Comparison of ENCODE assay signal across 17 cellular contexts in the genomic region with DNA sequence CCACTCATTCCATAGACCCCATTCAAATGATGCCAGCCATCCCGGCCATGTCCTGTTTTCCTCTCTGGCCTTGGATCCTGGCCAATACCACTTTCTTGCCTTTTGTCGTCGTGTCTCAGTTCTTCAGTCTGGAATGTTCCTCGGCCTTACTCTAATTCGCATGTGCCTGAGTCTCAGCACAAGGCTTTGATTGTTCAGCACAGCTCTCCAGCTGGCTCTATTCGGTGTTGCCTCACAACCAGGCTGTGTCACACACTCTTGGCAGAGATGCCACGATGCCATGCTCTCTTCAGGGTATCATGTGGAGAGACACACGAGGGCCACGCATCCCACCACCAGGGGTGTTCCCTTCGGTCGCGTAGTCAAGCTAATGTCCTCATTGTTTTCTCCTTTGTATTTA. TPM values are rescaled to one million over a fixed set of nuclear protein-coding genes. Genes with fewer than 3 reads are reported as not detected.
A peak's percentile ranks its signal among the peaks of the same experiment; 100 is the strongest.
DNase-seq lines count a peak whose midpoint lies in the region; ATAC-seq and TF ChIP-seq lines count a peak whose summit lies in the region.
"Had no signal": no experiment of that assay in that cellular context is flagged by ENCODE, and none has a peak within 500 bp of the region (broad histone marks: within the 10 kb centered on the region; RNA-seq: fewer than 3 reads in every experiment).

No MANE protein-coding gene starts in this region.

- H3K27ac Mint-ChIP-seq in HFFc6: peak overlapping the region; percentile 4; the same call in 1 of the 2 replicates
- H3K27ac Mint-ChIP-seq in effector memory CD8-positive, alpha-beta T cell: peak overlapping the region in 1 of 2 donors; percentile 4
- H3K27ac Mint-ChIP-seq: activated naive CD4-positive, alpha-beta T cell treated with anti-CD3 and anti-CD28 coated beads, Interleukin-2, amount 50 U/mL, for 24 hours had no signal

- peaks cover 30% of the 10 kb centered on the region for H3K4me1 Mint-ChIP-seq in HFFc6 (ENCODE audit: low read depth)
- peaks cover 18 to 25% of the 10 kb centered on the region in 2 donors for H3K4me1 Mint-ChIP-seq in effector memory CD8-positive, alpha-beta T cell (ENCODE audit: low read depth in 2 of 2)

- peaks cover 26% of the 10 kb centered on the region for H3K36me3 Mint-ChIP-seq in HFFc6 (ENCODE audit: low read depth)
- H3K36me3 Mint-ChIP-seq in effector memory CD8-positive, alpha-beta T cell (ENCODE audit: insufficient read depth): peaks cover 22% of the 10 kb centered on the region

- H3K4me3 Mint-ChIP-seq in HFFc6: no peak overlapping the region
- H3K4me3 Mint-ChIP-seq in effector memory CD8-positive, alpha-beta T cell: peak overlapping the region; percentile 13 to 62
- H3K4me3 Mint-ChIP-seq: activated naive CD4-positive, alpha-beta T cell treated with anti-CD3 and anti-CD28 coated beads, Interleukin-2, amount 50 U/mL, for 24 hours had no signal

- intact Hi-C loops in left colon (cut with DNase I, micrococcal nuclease): no loop called here

- H3K27me3 Mint-ChIP-seq in HFFc6 (ENCODE audit: insufficient read depth): peaks cover 12% of the 10 kb centered on the region
- H3K27me3 Mint-ChIP-seq in effector memory CD8-positive, alpha-beta T cell: no peaks in the 10 kb centered on the region
- H3K27me3 Mint-ChIP-seq: activated naive CD4-positive, alpha-beta T cell treated with anti-CD3 and anti-CD28 coated beads, Interleukin-2, amount 50 U/mL, for 24 hours had no signal

- TF ChIP-seq CTCF in HFFc6 (IDR thresholded peaks at IDR 0.05): no peak

- ATAC-seq in effector memory CD8-positive, alpha-beta T cell (replicated peaks): no peak
- ATAC-seq in left colon: no peak
- ATAC-seq: gastrocnemius medialis, left lung had no signal

- no peak for DNase-seq in HFFc6
- no peak for DNase-seq in effector memory CD8-positive, alpha-beta T cell
- peak in 48 of 56 donors; percentile 6 to 87 (median 50) for DNase-seq in nucleus accumbens (lab: John Stamatoyannopoulos, UW)
- DNase-seq in NOMO-1 treated with DMSO at 0.1 percent for 48 hours (lab: John Stamatoyannopoulos, UW; ENCODE audit: unreplicated experiment): no peak
- DNase-seq in NCI-H524 treated with DMSO at 0.1 percent for 48 hours (lab: John Stamatoyannopoulos, UW): no peak
- no peak for DNase-seq in left colon
- DNase-seq: activated CD4-positive, alpha-beta T cell treated with anti-CD3 and anti-CD28 coated beads, Interleukin-2, amount 50 U/mL, for 48 hours; gastrocnemius medialis; GF-D8; Karpas-422; left lung; NCI-H2081; stimulated activated CD4-positive, alpha-beta T cell treated with anti-CD3 and anti-CD28 coated beads, Interleukin-2, amount 100 ng/mL, for 24 hours; stimulated activated naive CD4-positive, alpha-beta T cell; T-helper 1 cell had no signal

- H3K9me3 Mint-ChIP-seq in HFFc6: no peaks in the 10 kb centered on the region
- H3K9me3 Mint-ChIP-seq in effector memory CD8-positive, alpha-beta T cell: no peaks in the 10 kb centered on the region
- H3K9me3 Mint-ChIP-seq: activated naive CD4-positive, alpha-beta T cell treated with anti-CD3 and anti-CD28 coated beads, Interleukin-2, amount 50 U/mL, for 24 hours had no signal

RNA-seq across cellular contexts. Expression of gene VPS4A, which starts 1.8 kb away (rescaled TPM):
- 10 to 100 TPM; 33.2 to 39.8 (median 36.7) TPM for total RNA-seq in HFFc6 (2021; fragmentation: NEBNext Ultra II Directional; extraction: Animal tissue kit (Norgen Biotek cat#: 25700))
- total RNA-seq in left colon: 10 to 100 TPM; 34.1 to 34.3 TPM

RNA-seq across cellular contexts. Expression of gene PDF, which starts 21.1 kb away (rescaled TPM):
- total RNA-seq in HFFc6 (2021; fragmentation: NEBNext Ultra II Directional; extraction: Animal tissue kit (Norgen Biotek cat#: 25700)): 10 to 100 TPM; 14.5 to 21.1 (median 16.5) TPM
- 10 to 100 TPM; 10.1 to 20.5 TPM for total RNA-seq in left colon

RNA-seq across cellular contexts. Expression of gene COG8, which starts 30.0 kb away (rescaled TPM):
- total RNA-seq in HFFc6 (2021; fragmentation: NEBNext Ultra II Directional; extraction: Animal tissue kit (Norgen Biotek cat#: 25700)): 10 to 100 TPM; 29.4 to 36.8 (median 35.2) TPM
- 10 to 100 TPM; 31.7 to 36.6 TPM for total RNA-seq in left colon

RNA-seq across cellular contexts. Expression of gene NIP7, which starts 30.3 kb away (rescaled TPM):
- 10 to 100 TPM; 34.7 to 43.5 (median 37.1) TPM for total RNA-seq in HFFc6 (2021; fragmentation: NEBNext Ultra II Directional; extraction: Animal tissue kit (Norgen Biotek cat#: 25700))
- total RNA-seq in left colon: 10 to 100 TPM; 19.0 to 22.1 TPM

RNA-seq across cellular contexts. Expression of gene TMED6, which starts 42.3 kb away (rescaled TPM):
- total RNA-seq in HFFc6 (2021; fragmentation: NEBNext Ultra II Directional; extraction: Animal tissue kit (Norgen Biotek cat#: 25700)): under 1 TPM in 4 of 6 experiments, not detected in 2; 0.21 to 0.40 (median 0.26) TPM
- total RNA-seq in left colon: 1 to 10 TPM; 2.5 to 9.4 TPM
- total RNA-seq: dermis microvascular lymphatic vessel endothelial cell had no signal

Comparison
In these comparisons a context has a peak if more than half of its experiments do, and no peak if none do; other contexts are left out.
1. DNase-seq: peak in nucleus accumbens (48 of 56); none in HFFc6 (single experiment), effector memory CD8-positive, alpha-beta T cell (0 of 3), NOMO-1 treated with DMSO at 0.1 percent for 48 hours (single experiment), NCI-H524 treated with DMSO at 0.1 percent for 48 hours (single experiment) and left colon (0 of 2).